Comparison of ENCODE assay signal across 6 cellular contexts in the genomic region with DNA sequence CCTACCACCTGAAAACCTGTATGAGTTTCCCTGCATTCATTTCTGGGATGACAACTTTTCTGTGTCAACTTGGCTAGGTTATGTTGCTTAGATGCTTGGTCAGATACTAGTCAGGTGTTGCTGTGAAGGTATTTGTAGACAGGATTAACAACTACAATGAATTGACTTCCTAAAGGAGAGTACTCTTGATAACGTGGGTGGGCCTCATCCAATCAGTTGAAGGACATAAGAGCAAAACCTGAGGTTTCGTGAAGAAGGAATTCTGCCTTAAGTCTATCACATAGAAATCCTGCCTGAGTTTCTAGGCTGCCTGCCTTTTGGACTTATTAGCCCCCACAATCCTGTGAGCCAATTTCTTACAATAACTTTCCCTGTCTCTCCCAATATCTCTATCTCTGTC.
"Had no signal": no experiment of that assay in that cellular context is flagged by ENCODE, and none has a peak within 500 bp of the region (broad histone marks: within the 10 kb centered on the region; RNA-seq: fewer than 3 reads in every experiment).

No MANE protein-coding gene starts in this region.

- ATAC-seq: HepG2 had no signal

- FAIRE-seq: HepG2, HTR-8/SVneo had no signal

- H3K27ac ChIP-seq: HL-60 had no signal

- DNase-seq: IMR-90, KBM-7, KG1 had no signal
